7 cellular contexts compared by ENCODE assay signal in the genomic region with DNA sequence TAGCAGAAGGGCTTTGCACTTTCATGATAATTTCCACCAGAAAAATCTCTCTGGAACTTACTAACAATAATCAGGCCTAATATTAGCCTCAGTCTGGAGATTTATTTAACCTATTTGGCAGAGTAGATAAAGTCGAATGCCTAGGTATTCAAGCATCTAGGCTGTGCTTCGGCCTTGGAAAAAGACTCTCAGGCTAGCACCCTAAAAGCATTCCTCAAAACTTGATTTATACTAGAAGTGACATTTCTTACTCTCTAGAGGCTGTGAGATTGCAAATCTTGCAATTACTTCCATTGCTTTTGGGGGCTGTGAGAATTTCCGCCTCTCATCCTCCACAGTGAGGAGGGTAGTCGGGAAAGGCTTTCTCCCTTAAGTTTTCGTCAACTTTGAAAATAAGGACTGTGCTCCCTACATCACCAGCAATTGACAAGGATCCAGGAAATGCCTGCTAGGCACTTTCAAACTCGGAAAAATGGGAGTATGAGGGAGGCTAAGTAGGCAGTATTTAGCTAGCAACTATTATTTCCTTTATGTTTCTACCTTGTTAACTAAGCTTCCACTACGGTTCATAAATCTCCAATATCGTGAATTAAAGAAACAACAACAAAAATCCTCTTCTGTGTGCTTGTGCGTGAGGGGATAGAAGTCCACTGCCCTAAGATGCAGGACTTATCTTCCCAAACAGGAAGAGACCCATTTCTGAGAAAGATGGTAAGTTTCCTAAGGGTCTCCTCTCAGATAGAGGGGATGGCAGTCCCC. TPM values are rescaled to one million over a fixed set of nuclear protein-coding genes. Genes with fewer than 3 reads are reported as not detected.
DNase-seq lines count a peak whose midpoint lies in the region; ATAC-seq and TF ChIP-seq lines count a peak whose summit lies in the region.

No MANE protein-coding gene starts in this region.

- peaks cover 14% of the 10 kb centered on the region for H3K4me1 Mint-ChIP-seq in HFFc6 (ENCODE audit: low read depth)
- H3K4me1 Mint-ChIP-seq in activated CD8-positive, alpha-beta T cell treated with anti-CD3 and anti-CD28 coated beads, Interleukin-2, amount 10 ng/mL, durations not matched to agents 7 days and 5 days (ENCODE audit: low read depth), result peaks cover 20% of the 10 kb centered on the region
- H3K4me1 Mint-ChIP-seq in stimulated activated naive CD8-positive, alpha-beta T cell treated with anti-CD3 and anti-CD28 coated beads, Interleukin-15, amount 100 ng/mL, for 72 hours, result peaks cover 28% of the 10 kb centered on the region

- peak overlapping the region; percentile 92 for H3K4me3 Mint-ChIP-seq in HFFc6
- peak overlapping the region; percentile 84 for H3K4me3 Mint-ChIP-seq in activated CD8-positive, alpha-beta T cell treated with anti-CD3 and anti-CD28 coated beads, Interleukin-2, amount 10 ng/mL, durations not matched to agents 7 days and 5 days
- peak overlapping the region; percentile 95 for H3K4me3 Mint-ChIP-seq in stimulated activated naive CD8-positive, alpha-beta T cell treated with anti-CD3 and anti-CD28 coated beads, Interleukin-15, amount 100 ng/mL, for 72 hours

- ATAC-seq in activated CD8-positive, alpha-beta T cell treated with anti-CD3 and anti-CD28 coated beads, Interleukin-2, amount 10 ng/mL, durations not matched to agents 7 days and 5 days, result no peak
- no peak for ATAC-seq in stimulated activated naive CD8-positive, alpha-beta T cell treated with anti-CD3 and anti-CD28 coated beads, Interleukin-15, amount 100 ng/mL, for 72 hours
- ATAC-seq in GM21717 (IDR thresholded peaks at IDR 0.05; ENCODE audit: unreplicated experiment), result no peak

- H3K9me3 Mint-ChIP-seq in HFFc6, result no peaks in the 10 kb centered on the region
- no peaks in the 10 kb centered on the region for H3K9me3 Mint-ChIP-seq in activated CD8-positive, alpha-beta T cell treated with anti-CD3 and anti-CD28 coated beads, Interleukin-2, amount 10 ng/mL, durations not matched to agents 7 days and 5 days (ENCODE audit: insufficient read depth)
- H3K9me3 Mint-ChIP-seq in stimulated activated naive CD8-positive, alpha-beta T cell treated with anti-CD3 and anti-CD28 coated beads, Interleukin-15, amount 100 ng/mL, for 72 hours, result no peaks in the 10 kb centered on the region

- H3K9me3 ChIP-seq in iPS-18a (ENCODE audit: control insufficient read depth, low read depth, low read length), result no peaks in the 10 kb centered on the region

- DNase-seq in HFFc6 (no peak), NCI-H1105 treated with DMSO at 0.1 percent for 48 hours (lab: John Stamatoyannopoulos, UW) (no peak), cerebellum (ENCODE audit: low spot score) (no peak)
- no peak for DNase-seq in activated CD8-positive, alpha-beta T cell treated with anti-CD3 and anti-CD28 coated beads, Interleukin-2, amount 10 ng/mL, durations not matched to agents 7 days and 5 days
- no peak for DNase-seq in stimulated activated naive CD8-positive, alpha-beta T cell treated with anti-CD3 and anti-CD28 coated beads, Interleukin-15, amount 100 ng/mL, for 72 hours

- TF ChIP-seq CTCF in HFFc6 (IDR thresholded peaks at IDR 0.05), result no peak

- peaks cover 8% of the 10 kb centered on the region for H3K36me3 Mint-ChIP-seq in HFFc6 (ENCODE audit: low read depth)
- H3K36me3 Mint-ChIP-seq in activated CD8-positive, alpha-beta T cell treated with anti-CD3 and anti-CD28 coated beads, Interleukin-2, amount 10 ng/mL, durations not matched to agents 7 days and 5 days (ENCODE audit: low read depth), result peaks cover 8% of the 10 kb centered on the region

- H3K27me3 ChIP-seq in iPS-18a (ENCODE audit: control insufficient read depth, insufficient read depth, low read length), result peaks cover 3% of the 10 kb centered on the region

- POLR2A ChIA-PET in activated CD8-positive, alpha-beta T cell treated with anti-CD3 and anti-CD28 coated beads, Interleukin-2, amount 10 ng/mL, durations not matched to agents 7 days and 5 days (lab: Charles Lee), result interaction anchor here (0.7 kb wide), 1 partner anchor 13 kb away, joined by 3 read pairs; no protein-coding TSS in a partner anchor

- peak overlapping the region; percentile 94 for H3K27ac Mint-ChIP-seq in HFFc6
- H3K27ac Mint-ChIP-seq in activated CD8-positive, alpha-beta T cell treated with anti-CD3 and anti-CD28 coated beads, Interleukin-2, amount 10 ng/mL, durations not matched to agents 7 days and 5 days, result peak overlapping the region; percentile 95
- H3K27ac Mint-ChIP-seq in stimulated activated naive CD8-positive, alpha-beta T cell treated with anti-CD3 and anti-CD28 coated beads, Interleukin-15, amount 100 ng/mL, for 72 hours, result peak overlapping the region; percentile 27 to 77

- peak overlapping the region; percentile 68 for H3K9ac ChIP-seq in iPS-18a (ENCODE audit: low read length)

- H3K27me3 Mint-ChIP-seq in HFFc6 (ENCODE audit: insufficient read depth), result no peaks in the 10 kb centered on the region; the same call in 1 of the 2 replicates
- H3K27me3 Mint-ChIP-seq in activated CD8-positive, alpha-beta T cell treated with anti-CD3 and anti-CD28 coated beads, Interleukin-2, amount 10 ng/mL, durations not matched to agents 7 days and 5 days (ENCODE audit: low read depth), result peaks cover 4% of the 10 kb centered on the region
- H3K27me3 Mint-ChIP-seq in stimulated activated naive CD8-positive, alpha-beta T cell treated with anti-CD3 and anti-CD28 coated beads, Interleukin-15, amount 100 ng/mL, for 72 hours, result no peaks in the 10 kb centered on the region

- CTCF ChIA-PET in activated CD8-positive, alpha-beta T cell treated with anti-CD3 and anti-CD28 coated beads, Interleukin-2, amount 10 ng/mL, durations not matched to agents 7 days and 5 days (lab: Charles Lee), result interaction anchor here (1.2 to 4.3 kb wide), 4 partner anchors 8 to 626 kb away, joined by 3 to 40 read pairs (median 24); no protein-coding TSS in a partner anchor

- H3K4me1 ChIP-seq in iPS-18a (ENCODE audit: control insufficient read depth, low read depth, low read length), result peaks cover 19% of the 10 kb centered on the region

- peak overlapping the region; percentile 33 for H3K27ac ChIP-seq in iPS-18a (ENCODE audit: low read length)

- peaks cover 4% of the 10 kb centered on the region for H3K36me3 ChIP-seq in iPS-18a (ENCODE audit: control insufficient read depth, low read depth, low read length)

- peak overlapping the region; percentile 67 for H3K4me3 ChIP-seq in iPS-18a (ENCODE audit: low read length)

RNA-seq across cellular contexts. Expression of a gene that starts 1.1 kb away (rescaled TPM):
- total RNA-seq in HFFc6 (2021; fragmentation: NEBNext Ultra II Directional; extraction: Animal tissue kit (Norgen Biotek cat#: 25700)), result 10 to 100 TPM; 33.1 to 43.4 (median 38.3) TPM
- total RNA-seq in activated CD8-positive, alpha-beta T cell treated with anti-CD3 and anti-CD28 coated beads, Interleukin-2, amount 10 ng/mL, durations not matched to agents 7 days and 5 days, result 10 to 100 TPM; 38.3 to 39.3 TPM
- total RNA-seq in cerebellum, result 47.1 TPM
